ENCODE assay signal across 8 cellular contexts in genomic region chr7:36152756-36153570, GRCh38. TPM values are rescaled to one million over a fixed set of nuclear protein-coding genes. Genes with fewer than 3 reads are reported as not detected.
DNase-seq lines count a peak whose midpoint lies in the region; ATAC-seq and TF ChIP-seq lines count a peak whose summit lies in the region.

Gene EEPD1, plus strand, starts transcription at chr7:36153254. Its CDS starts 1,071 bp downstream, at chr7:36154325.

- peaks cover 10% of the 10 kb centered on the region; the same call in 1 of the 2 replicates for H3K9me3 ChIP-seq in Panc1 (ENCODE audit: control insufficient read depth, insufficient read depth, low read depth, low read length)
- no peaks in the 10 kb centered on the region for H3K9me3 ChIP-seq in esophagus (ENCODE audit: control insufficient read depth in 2 of 2, insufficient read depth in 1 of 2, low read depth in 1 of 2, low read length in 1 of 2)
- H3K9me3 ChIP-seq in mucosa of stomach (ENCODE audit: control insufficient read depth, low read length), result no peaks in the 10 kb centered on the region

- CTCF ChIA-PET in Panc1 (lab: Charles Lee), result interaction anchor here (0.6 kb wide), 1 partner anchor 89 kb away, joined by 3 read pairs; no protein-coding TSS in a partner anchor

- H3K4me3 Mint-ChIP-seq in activated T-cell treated with anti-CD3 and anti-CD28 coated beads, Interleukin-2, amount 50 U/mL, for 4 hours, result peak within 1 kb of the TSS; percentile 79

- peak; percentile 97 for ATAC-seq in GM21723 (IDR thresholded peaks at IDR 0.05; ENCODE audit: unreplicated experiment)
- ATAC-seq in Panc1, result peak; percentile 93
- ATAC-seq in activated T-cell treated with anti-CD3 and anti-CD28 coated beads, Interleukin-2, amount 50 U/mL, for 4 hours, result peak; percentile 95 to 97

- peaks cover 2% of the 10 kb centered on the region for H3K27me3 Mint-ChIP-seq in activated T-cell treated with anti-CD3 and anti-CD28 coated beads, Interleukin-2, amount 50 U/mL, for 4 hours (ENCODE audit: low read depth)

- peaks cover 4% of the 10 kb centered on the region for H3K9me3 Mint-ChIP-seq in activated T-cell treated with anti-CD3 and anti-CD28 coated beads, Interleukin-2, amount 50 U/mL, for 4 hours

- H3K27me3 ChIP-seq in Panc1 (ENCODE audit: control insufficient read depth, insufficient read depth, low read length), result no peaks in the 10 kb centered on the region
- no peaks in the 10 kb centered on the region for H3K27me3 ChIP-seq in esophagus (ENCODE audit: control insufficient read depth in 1 of 2, insufficient read depth in 2 of 2, low read length in 2 of 2)
- H3K27me3 ChIP-seq in mucosa of stomach (ENCODE audit: control insufficient read depth, insufficient read depth, low read length), result no peaks in the 10 kb centered on the region

- no peaks in the 10 kb centered on the region for H3K36me3 ChIP-seq in Panc1 (ENCODE audit: control insufficient read depth, insufficient read depth, low read length)
- H3K36me3 ChIP-seq in esophagus (ENCODE audit: control insufficient read depth in 2 of 2, insufficient read depth in 2 of 2, low read length in 1 of 2), result no peaks in the 10 kb centered on the region
- H3K36me3 ChIP-seq in mucosa of stomach (ENCODE audit: control insufficient read depth, insufficient read depth, low read length), result no peaks in the 10 kb centered on the region

- no TSS peak for BruUV-seq in Panc1 (replicated peaks; lab: Mats Ljungman, UMichigan)

- 0% methylated on average over 85 to 88 of the region's 88 CpGs for WGBS in esophagus, 2 donors

- H3K4me1 ChIP-seq in Panc1 (ENCODE audit: control insufficient read depth, insufficient read depth, low read length) (peaks cover 21% of the 10 kb centered on the region), esophagus (ENCODE audit: control insufficient read depth in 2 of 2, insufficient read depth in 2 of 2, low read length in 1 of 2) (peaks cover 4 to 14% of the 10 kb centered on the region in 2 donors), mucosa of stomach (ENCODE audit: control insufficient read depth, insufficient read depth, low read length) (peaks cover 43% of the 10 kb centered on the region)

- no peak for TF ChIP-seq CTCF in Panc1 (IDR thresholded peaks at IDR 0.05)

- H3K36me3 Mint-ChIP-seq in activated T-cell treated with anti-CD3 and anti-CD28 coated beads, Interleukin-2, amount 50 U/mL, for 4 hours (ENCODE audit: insufficient read depth), result no peaks in the 10 kb centered on the region

- DNase-seq in DMS153 treated with DMSO at 0.1 percent for 48 hours (lab: John Stamatoyannopoulos, UW; ENCODE audit: unreplicated experiment) (peak; percentile 99), KBM-7 (peak; percentile 99), Panc1 (ENCODE audit: low read depth, low spot score) (peak; percentile 99)
- peak; percentile 100 for DNase-seq in activated T-cell treated with anti-CD3 and anti-CD28 coated beads, Interleukin-2, amount 50 U/mL, for 4 hours
- peak; percentile 100 for DNase-seq in stimulated activated CD8-positive, alpha-beta memory T cell treated with anti-CD3 and anti-CD28 coated beads, Interleukin-4, amount 100 ng/mL, for 48 hours

- H3K4me3 ChIP-seq in Panc1 (ENCODE audit: low read depth in 2 of 2, low read length in 2 of 2) (peak within 1 kb of the TSS; percentile 78 to 96), esophagus (ENCODE audit: low read depth in 1 of 2, low read length in 2 of 2) (peak within 1 kb of the TSS; percentile 68 to 76), mucosa of stomach (ENCODE audit: low read length) (peak within 1 kb of the TSS; percentile 52)

- intact Hi-C loops in Panc1 (cut with micrococcal nuclease; ENCODE audit: unreplicated experiment), result no loop called here

- H3K4me1 Mint-ChIP-seq in activated T-cell treated with anti-CD3 and anti-CD28 coated beads, Interleukin-2, amount 50 U/mL, for 4 hours (ENCODE audit: low read depth), result peaks cover 36% of the 10 kb centered on the region

- H3K27ac ChIP-seq in Panc1 (ENCODE audit: low read length) (peak within 1 kb of the TSS; percentile 95), esophagus (ENCODE audit: low read depth in 2 of 2, low read length in 1 of 2) (peak within 1 kb of the TSS; percentile 82 to 90)

- H3K9ac ChIP-seq in mucosa of stomach (ENCODE audit: low read length), result peak within 1 kb of the TSS; percentile 86

- in situ Hi-C loops in KBM-7 (cut with MboI; ENCODE audit: low pct_unique_long_range_greater_than_20kb, low sequenced_read_pairs), result no loop called here
- in situ Hi-C loops in Panc1 (cut with HindIII; ENCODE audit: low pct_unique_long_range_greater_than_20kb, low sequenced_read_pairs), result no loop called here

- POLR2A ChIA-PET in Panc1 (lab: Charles Lee), result interaction anchor here (0.6 kb wide), 2 partner anchors 79 to 1343 kb away, joined by 3 to 4 read pairs; no protein-coding TSS in a partner anchor

RNA-seq across cellular contexts. Expression of gene EEPD1, which starts in this region (rescaled TPM):
- 48.0 TPM for total RNA-seq in Panc1 (2021; ENCODE audit: unreplicated experiment)
- polyA plus RNA-seq in Panc1 (2012; ENCODE audit: insufficient read length), result 87.5 TPM
- 1 to 10 TPM in 2 of 3 donors, under 1 TPM in 1; 0.63 to 1.4 (median 1.3) TPM for total RNA-seq in activated T-cell treated with anti-CD3 and anti-CD28 coated beads, Interleukin-2, amount 50 U/mL, for 4 hours
- polyA plus RNA-seq in esophagus, result 10 to 100 TPM in 1 of 2 donors, 1 to 10 TPM in 1; 5.5 to 14.5 TPM

Comparison
In these comparisons a context has a peak if more than half of its experiments do, and no peak if none do; other contexts are left out.
1. Peak in every context shown above with its lines: DNase-seq, ATAC-seq, H3K4me3 ChIP-seq and H3K27ac ChIP-seq.
2. RNA of gene EEPD1 (total RNA-seq): 48.0 TPM in Panc1 (single experiment); 0.63 to 1.4 TPM in activated T-cell treated with anti-CD3 and anti-CD28 coated beads, Interleukin-2, amount 50 U/mL, for 4 hours; every median in the first group is over 10 times any median in the second.